ENCODE assay signal across 20 cellular contexts in the genomic region with DNA sequence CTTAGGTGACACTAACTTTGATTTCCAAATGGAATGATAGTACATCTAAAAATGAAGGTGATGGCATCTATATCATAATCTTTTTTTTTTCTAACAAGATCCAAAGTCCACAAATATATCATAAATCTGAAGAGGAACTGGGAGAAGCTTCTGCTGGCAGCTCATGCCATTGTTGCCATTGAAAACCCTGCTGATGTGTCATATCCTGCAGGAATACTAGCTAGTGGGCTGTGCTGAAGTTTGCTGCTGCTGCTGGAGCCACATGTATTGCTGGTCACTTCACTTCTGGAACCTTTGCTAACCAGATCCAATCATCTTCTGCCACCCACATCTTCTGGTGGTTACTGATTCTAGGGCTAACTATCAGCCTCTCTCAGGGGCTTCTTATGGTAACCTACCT. TPM values are rescaled to one million over a fixed set of nuclear protein-coding genes. Genes with fewer than 3 reads are reported as not detected.
A peak's percentile ranks its signal among the peaks of the same experiment; 100 is the strongest.
DNase-seq lines count a peak whose midpoint lies in the region; TF ChIP-seq lines count a peak whose summit lies in the region.
"Had no signal": no experiment of that assay in that cellular context is flagged by ENCODE, and none has a peak within 500 bp of the region (broad histone marks: within the 10 kb centered on the region; RNA-seq: fewer than 3 reads in every experiment).

No MANE protein-coding gene starts in this region.

- no peak for TF ChIP-seq POLR2A in prostate gland (IDR thresholded peaks at IDR 0.05)

- POLR2A ChIA-PET in activated CD4-positive, alpha-beta memory T cell treated with anti-CD3 and anti-CD28 coated beads for 36 hours (lab: Charles Lee): no interaction called here

- H3K9me3 ChIP-seq in GM23248 (ENCODE audit: low read depth): no peaks in the 10 kb centered on the region
- no peaks in the 10 kb centered on the region for H3K9me3 ChIP-seq in prostate gland

- no peak overlapping the region for H3K4me2 ChIP-seq in GM23248 (ENCODE audit: unreplicated experiment)

- no peaks in the 10 kb centered on the region for H3K27me3 Mint-ChIP-seq in neural crest cell (ENCODE audit: low read depth)
- no peaks in the 10 kb centered on the region for H3K27me3 Mint-ChIP-seq in activated CD4-positive, alpha-beta memory T cell treated with anti-CD3 and anti-CD28 coated beads for 36 hours
- H3K27me3 Mint-ChIP-seq: activated CD4-positive, alpha-beta T cell treated with anti-CD3 and anti-CD28 coated beads, Interleukin-2, amount 10 ng/mL, durations not matched to agents 24 days and 14 days; B cell; dendritic cell treated with granulocyte-macrophage colony-stimulating factor and Interleukin-4, amounts not matched to agents 40 ng/mL and 50 ng/mL, for 4 days; stimulated activated naive CD8-positive, alpha-beta T cell treated with anti-CD3 and anti-CD28 coated beads, Interleukin-15, Interleukin-2, amounts not matched to agents 100 ng/mL and 50 ng/mL, for 24 hours; type B pancreatic cell had no signal

- H3K4me1 ChIP-seq in GM23248 (ENCODE audit: insufficient read depth) (peaks cover 10% of the 10 kb centered on the region), prostate gland (replicated peaks) (no peaks in the 10 kb centered on the region)

- H3K4me3 Mint-ChIP-seq in neural crest cell: no peak overlapping the region
- H3K4me3 Mint-ChIP-seq in activated CD4-positive, alpha-beta memory T cell treated with anti-CD3 and anti-CD28 coated beads for 36 hours: no peak overlapping the region
- H3K4me3 Mint-ChIP-seq: activated CD4-positive, alpha-beta T cell treated with anti-CD3 and anti-CD28 coated beads, Interleukin-2, amount 10 ng/mL, durations not matched to agents 24 days and 14 days; B cell; dendritic cell treated with granulocyte-macrophage colony-stimulating factor and Interleukin-4, amounts not matched to agents 40 ng/mL and 50 ng/mL, for 4 days; stimulated activated naive CD8-positive, alpha-beta T cell treated with anti-CD3 and anti-CD28 coated beads, Interleukin-15, Interleukin-2, amounts not matched to agents 100 ng/mL and 50 ng/mL, for 24 hours; type B pancreatic cell had no signal

- no peak overlapping the region for H3K9ac ChIP-seq in GM23248

- no peaks in the 10 kb centered on the region for H3K9me3 Mint-ChIP-seq in neural crest cell
- H3K9me3 Mint-ChIP-seq in activated CD4-positive, alpha-beta memory T cell treated with anti-CD3 and anti-CD28 coated beads for 36 hours: peaks cover 3% of the 10 kb centered on the region
- H3K9me3 Mint-ChIP-seq: dendritic cell treated with granulocyte-macrophage colony-stimulating factor and Interleukin-4, amounts not matched to agents 40 ng/mL and 50 ng/mL, for 4 days; stimulated activated naive CD8-positive, alpha-beta T cell treated with anti-CD3 and anti-CD28 coated beads, Interleukin-15, Interleukin-2, amounts not matched to agents 100 ng/mL and 50 ng/mL, for 24 hours; type B pancreatic cell had no signal

- CTCF ChIA-PET in activated CD4-positive, alpha-beta memory T cell treated with anti-CD3 and anti-CD28 coated beads for 36 hours (lab: Charles Lee): no interaction called here

- H2AFZ ChIP-seq in GM23248: no peak overlapping the region; the same call in 1 of the 2 replicates

- no peaks in the 10 kb centered on the region for H3K9me2 ChIP-seq in GM23248 (ENCODE audit: insufficient read depth)

- intact Hi-C loops in activated CD4-positive, alpha-beta memory T cell treated with anti-CD3 and anti-CD28 coated beads for 36 hours (cut with micrococcal nuclease): no loop called here
- intact Hi-C loops in prostate gland (cut with DNase I): no loop called here

- no peaks in the 10 kb centered on the region for H3K27me3 ChIP-seq in GM23248 (replicated peaks; ENCODE audit: insufficient read depth)
- H3K27me3 ChIP-seq in prostate gland (replicated peaks; ENCODE audit: insufficient read depth): no peaks in the 10 kb centered on the region

- H3K27ac ChIP-seq in GM23248 (no peak overlapping the region), prostate gland (no peak overlapping the region)
- H3K27ac ChIP-seq: HL-60 had no signal

- no peaks in the 10 kb centered on the region for H4K20me1 ChIP-seq in GM23248 (ENCODE audit: insufficient read depth)

- H3K36me3 ChIP-seq in GM23248 (ENCODE audit: low read depth): no peaks in the 10 kb centered on the region
- H3K36me3 ChIP-seq in prostate gland: no peaks in the 10 kb centered on the region

- H3K27ac Mint-ChIP-seq in neural crest cell (ENCODE audit: unreplicated experiment): peak overlapping the region; percentile 84
- H3K27ac Mint-ChIP-seq in activated CD4-positive, alpha-beta memory T cell treated with anti-CD3 and anti-CD28 coated beads for 36 hours: no peak overlapping the region
- H3K27ac Mint-ChIP-seq: activated CD4-positive, alpha-beta T cell treated with anti-CD3 and anti-CD28 coated beads, Interleukin-2, amount 10 ng/mL, durations not matched to agents 24 days and 14 days; B cell; dendritic cell treated with granulocyte-macrophage colony-stimulating factor and Interleukin-4, amounts not matched to agents 40 ng/mL and 50 ng/mL, for 4 days; stimulated activated naive CD8-positive, alpha-beta T cell treated with anti-CD3 and anti-CD28 coated beads, Interleukin-15, Interleukin-2, amounts not matched to agents 100 ng/mL and 50 ng/mL, for 24 hours; type B pancreatic cell had no signal

- no peaks in the 10 kb centered on the region for H3K79me2 ChIP-seq in GM23248 (ENCODE audit: insufficient read depth)

- H3K4me1 Mint-ChIP-seq in neural crest cell: no peaks in the 10 kb centered on the region
- H3K4me1 Mint-ChIP-seq in activated CD4-positive, alpha-beta memory T cell treated with anti-CD3 and anti-CD28 coated beads for 36 hours (ENCODE audit: low read depth): no peaks in the 10 kb centered on the region
- H3K4me1 Mint-ChIP-seq: activated CD4-positive, alpha-beta T cell treated with anti-CD3 and anti-CD28 coated beads, Interleukin-2, amount 10 ng/mL, durations not matched to agents 24 days and 14 days; B cell had no signal

- H3K4me3 ChIP-seq in GM23248: no peak overlapping the region
- no peak overlapping the region for H3K4me3 ChIP-seq in epithelial cell of esophagus (ENCODE audit: low read length)
- H3K4me3 ChIP-seq in prostate gland: no peak overlapping the region

- in situ Hi-C loops in GM23248 (cut with MboI): loop anchor here (25.0 kb wide), 1 partner anchor 322 kb away; no protein-coding TSS in a partner anchor

- peaks cover 18% of the 10 kb centered on the region for H3K36me3 Mint-ChIP-seq in neural crest cell (ENCODE audit: low read depth)
- peaks cover 2% of the 10 kb centered on the region for H3K36me3 Mint-ChIP-seq in activated CD4-positive, alpha-beta memory T cell treated with anti-CD3 and anti-CD28 coated beads for 36 hours
- H3K36me3 Mint-ChIP-seq: type B pancreatic cell had no signal

- peak; percentile 56 for DNase-seq in GM23248
- peak; percentile 22 for DNase-seq in RKO (ENCODE audit: low spot score)
- DNase-seq in epithelial cell of esophagus (ENCODE audit: low read depth): peak; percentile 41
- DNase-seq in neural crest cell (ENCODE audit: low read depth, low spot score): no peak
- DNase-seq in NCI-H524 (lab: John Stamatoyannopoulos, UW): no peak
- no peak for DNase-seq in activated CD4-positive, alpha-beta memory T cell treated with anti-CD3 and anti-CD28 coated beads for 36 hours
- DNase-seq in stimulated activated CD4-positive, alpha-beta T cell treated with anti-CD3 and anti-CD28 coated beads, Interleukin-4, amount 100 ng/mL, for 4 hours: no peak
- no peak for DNase-seq in prostate gland (ENCODE audit: low spot score)
- DNase-seq: activated CD4-positive, alpha-beta T cell treated with anti-CD3 and anti-CD28 coated beads, Interleukin-2, amount 10 ng/mL, durations not matched to agents 24 days and 14 days; activated CD8-positive, alpha-beta memory T cell treated with anti-CD3 and anti-CD28 coated beads, Interleukin-2, amount 50 U/mL, for 4 hours; activated effector memory CD4-positive, alpha-beta T cell treated with Interleukin-2 at 50 U/mL for 16 hours; GF-D8; NCI-H1930; occipital lobe; stimulated activated CD4-positive, alpha-beta T cell treated with anti-CD3 and anti-CD28 coated beads, Interleukin-1b, Interleukin-23, amount 100 ng/mL, for 48 hours had no signal

- TF ChIP-seq CTCF in epithelial cell of esophagus (IDR thresholded peaks at IDR 0.05; ENCODE audit: insufficient read depth, low read depth, low read length, missing control alignments): no peak
- TF ChIP-seq CTCF in neural crest cell (conservative IDR thresholded peaks at IDR 0.05): no peak
- TF ChIP-seq CTCF in prostate gland (IDR thresholded peaks at IDR 0.05): no peak

- H3F3A ChIP-seq in GM23248 (ENCODE audit: insufficient read depth): peaks cover 9% of the 10 kb centered on the region; the same call in 1 of the 2 replicates

RNA-seq across cellular contexts. Expression of a gene that starts 27.4 kb away (rescaled TPM):
- 0.13 and 1.1 TPM in 2 replicates for total RNA-seq in GM23248 (2014; rRNA removed; shearing (Covaris generic))
- polyA plus RNA-seq in GM23248 (2016; fragmentation: Nextera tagmentation; extraction: Ambion mirVana): 2.9 and 3.8 TPM in 2 replicates
- total RNA-seq in neural crest cell (12.6 and 12.9 TPM in 2 replicates), prostate gland (1 to 10 TPM; 4.1 to 4.2 TPM)
- total RNA-seq in activated CD4-positive, alpha-beta memory T cell treated with anti-CD3 and anti-CD28 coated beads for 36 hours: 1 to 10 TPM; 4.0 to 4.6 TPM

Comparison
In these comparisons a context has a peak if more than half of its experiments do, and no peak if none do; other contexts are left out.
1. DNase-seq: peak in GM23248 (single experiment), RKO (single experiment) and epithelial cell of esophagus (single experiment); none in neural crest cell (single experiment), NCI-H524 (0 of 2), activated CD4-positive, alpha-beta memory T cell treated with anti-CD3 and anti-CD28 coated beads for 36 hours (single experiment), stimulated activated CD4-positive, alpha-beta T cell treated with anti-CD3 and anti-CD28 coated beads, Interleukin-4, amount 100 ng/mL, for 4 hours (0 of 2) and prostate gland (single experiment).